1 cellular context compared by ENCODE assay signal in genomic region chr6:158626360-158627167, GRCh38.
A peak's percentile ranks its signal among the peaks of the same experiment; 100 is the strongest.
TF ChIP-seq lines count a peak whose summit lies in the region.

No MANE protein-coding gene starts in this region.

TF ChIP-seq in HEK293, 187 proteins besides CTCF, POLR2A, EP300 and RAD21 (continued from another document and continues in another):
- TF ChIP-seq, protein P1, sequence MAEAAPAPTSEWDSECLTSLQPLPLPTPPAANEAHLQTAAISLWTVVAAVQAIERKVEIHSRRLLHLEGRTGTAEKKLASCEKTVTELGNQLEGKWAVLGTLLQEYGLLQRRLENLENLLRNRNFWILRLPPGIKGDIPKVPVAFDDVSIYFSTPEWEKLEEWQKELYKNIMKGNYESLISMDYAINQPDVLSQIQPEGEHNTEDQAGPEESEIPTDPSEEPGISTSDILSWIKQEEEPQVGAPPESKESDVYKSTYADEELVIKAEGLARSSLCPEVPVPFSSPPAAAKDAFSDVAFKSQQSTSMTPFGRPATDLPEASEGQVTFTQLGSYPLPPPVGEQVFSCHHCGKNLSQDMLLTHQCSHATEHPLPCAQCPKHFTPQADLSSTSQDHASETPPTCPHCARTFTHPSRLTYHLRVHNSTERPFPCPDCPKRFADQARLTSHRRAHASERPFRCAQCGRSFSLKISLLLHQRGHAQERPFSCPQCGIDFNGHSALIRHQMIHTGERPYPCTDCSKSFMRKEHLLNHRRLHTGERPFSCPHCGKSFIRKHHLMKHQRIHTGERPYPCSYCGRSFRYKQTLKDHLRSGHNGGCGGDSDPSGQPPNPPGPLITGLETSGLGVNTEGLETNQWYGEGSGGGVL (tag by site-specific recombination; IDR thresholded peaks at IDR 0.05) = peak; percentile 29; the same call in 1 of the 2 replicates
- TF ChIP-seq ZNF433 (tag by site-specific recombination; IDR thresholded peaks at IDR 0.05; ENCODE audit: low read depth) (no peak), ZNF23 (tag by site-specific recombination; IDR thresholded peaks at IDR 0.05; ENCODE audit: borderline replicate concordance) (no peak), ZNF626 (tag by site-specific recombination; IDR thresholded peaks at IDR 0.05) (no peak), PATZ1 (tag by site-specific recombination; IDR thresholded peaks at IDR 0.05) (no peak), ZFP3 (tag by site-specific recombination; IDR thresholded peaks at IDR 0.05; ENCODE audit: low read depth) (no peak), GLIS2 (tag by site-specific recombination; IDR thresholded peaks at IDR 0.05) (no peak), ZNF324 (tag by site-specific recombination; IDR thresholded peaks at IDR 0.05) (no peak), INSM2 (tag by site-specific recombination; IDR thresholded peaks at IDR 0.05) (no peak), ZNF501 (tag by site-specific recombination; IDR thresholded peaks at IDR 0.05) (no peak), KLF17 (tag by site-specific recombination; IDR thresholded peaks at IDR 0.05) (peak; percentile 78), HOXA7 (CRISPR knock-in tag; IDR thresholded peaks at IDR 0.05; ENCODE audit: borderline replicate concordance) (no peak), SP2 (tag by site-specific recombination; IDR thresholded peaks at IDR 0.05) (no peak), OVOL3 (tag by site-specific recombination; IDR thresholded peaks at IDR 0.05) (no peak), ZNF121 (tag by site-specific recombination; IDR thresholded peaks at IDR 0.05) (no peak), GFI1B (tag by site-specific recombination; IDR thresholded peaks at IDR 0.05) (no peak), PRDM1 (tag by site-specific recombination; IDR thresholded peaks at IDR 0.05) (peak; percentile 100), ZNF211 (tag by site-specific recombination; IDR thresholded peaks at IDR 0.05; ENCODE audit: low read depth) (no peak), PRDM4 (tag by site-specific recombination; IDR thresholded peaks at IDR 0.05) (no peak), ZNF658 (tag by site-specific recombination; IDR thresholded peaks at IDR 0.05) (0 out of 2 replicates have a peak, but pooled peaks have one; percentile 43), ZNF157 (tag by site-specific recombination; IDR thresholded peaks at IDR 0.05) (no peak), ZNF416 (tag by site-specific recombination; IDR thresholded peaks at IDR 0.05) (no peak), SP3 (tag by site-specific recombination; IDR thresholded peaks at IDR 0.05) (no peak), SCRT1 (tag by site-specific recombination; IDR thresholded peaks at IDR 0.05; ENCODE audit: borderline replicate concordance) (no peak), ZBTB11 (tag by site-specific recombination; conservative IDR thresholded peaks at IDR 0.05; ENCODE audit: low read depth) (no peak), MYNN (tag by site-specific recombination; IDR thresholded peaks at IDR 0.05; ENCODE audit: borderline replicate concordance) (no peak; the same call in 1 of the 2 replicates), ZNF677 (tag by site-specific recombination; IDR thresholded peaks at IDR 0.05) (no peak), ZNF530 (tag by site-specific recombination; IDR thresholded peaks at IDR 0.05; ENCODE audit: low read depth) (no peak), ZNF114 (tag by site-specific recombination; IDR thresholded peaks at IDR 0.05) (no peak), ZNF670 (tag by site-specific recombination; IDR thresholded peaks at IDR 0.05; ENCODE audit: low read depth) (no peak), ZNF548 (tag by site-specific recombination; IDR thresholded peaks at IDR 0.05) (no peak), SCRT2 (tag by site-specific recombination; IDR thresholded peaks at IDR 0.05) (no peak), KLF7 (tag by site-specific recombination; IDR thresholded peaks at IDR 0.05; ENCODE audit: borderline replicate concordance) (no peak), MZF1 (tag by site-specific recombination; IDR thresholded peaks at IDR 0.05; ENCODE audit: borderline replicate concordance) (no peak), ZNF571 (tag by site-specific recombination; IDR thresholded peaks at IDR 0.05) (no peak; the same call in 1 of the 2 replicates), GLIS1 (tag by site-specific recombination; IDR thresholded peaks at IDR 0.05) (no peak), ZNF423 (tag by site-specific recombination; IDR thresholded peaks at IDR 0.05) (no peak), ZEB2 (tag by site-specific recombination; IDR thresholded peaks at IDR 0.05) (no peak), ZNF18 (tag by site-specific recombination; IDR thresholded peaks at IDR 0.05) (peak; percentile 63), SP7 (tag by site-specific recombination; IDR thresholded peaks at IDR 0.05) (no peak), ZNF610 (tag by site-specific recombination; IDR thresholded peaks at IDR 0.05; ENCODE audit: borderline replicate concordance) (no peak), ZNF426 (tag by site-specific recombination; IDR thresholded peaks at IDR 0.05) (no peak), ZNF510 (tag by site-specific recombination; IDR thresholded peaks at IDR 0.05; ENCODE audit: insufficient replicate concordance) (no peak), SALL2 (tag by site-specific recombination; IDR thresholded peaks at IDR 0.05; ENCODE audit: borderline replicate concordance) (no peak), ZNF596 (tag by site-specific recombination; IDR thresholded peaks at IDR 0.05) (no peak), TCF7L2 (IDR thresholded peaks at IDR 0.05; ENCODE audit: borderline replicate concordance, low read depth, low read length) (no peak)
- TF ChIP-seq, protein P2, sequence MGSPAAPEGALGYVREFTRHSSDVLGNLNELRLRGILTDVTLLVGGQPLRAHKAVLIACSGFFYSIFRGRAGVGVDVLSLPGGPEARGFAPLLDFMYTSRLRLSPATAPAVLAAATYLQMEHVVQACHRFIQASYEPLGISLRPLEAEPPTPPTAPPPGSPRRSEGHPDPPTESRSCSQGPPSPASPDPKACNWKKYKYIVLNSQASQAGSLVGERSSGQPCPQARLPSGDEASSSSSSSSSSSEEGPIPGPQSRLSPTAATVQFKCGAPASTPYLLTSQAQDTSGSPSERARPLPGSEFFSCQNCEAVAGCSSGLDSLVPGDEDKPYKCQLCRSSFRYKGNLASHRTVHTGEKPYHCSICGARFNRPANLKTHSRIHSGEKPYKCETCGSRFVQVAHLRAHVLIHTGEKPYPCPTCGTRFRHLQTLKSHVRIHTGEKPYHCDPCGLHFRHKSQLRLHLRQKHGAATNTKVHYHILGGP (tag by site-specific recombination; IDR thresholded peaks at IDR 0.05) = peak; percentile 40; the same call in 1 of the 2 replicates
- TF ChIP-seq, protein P3, sequence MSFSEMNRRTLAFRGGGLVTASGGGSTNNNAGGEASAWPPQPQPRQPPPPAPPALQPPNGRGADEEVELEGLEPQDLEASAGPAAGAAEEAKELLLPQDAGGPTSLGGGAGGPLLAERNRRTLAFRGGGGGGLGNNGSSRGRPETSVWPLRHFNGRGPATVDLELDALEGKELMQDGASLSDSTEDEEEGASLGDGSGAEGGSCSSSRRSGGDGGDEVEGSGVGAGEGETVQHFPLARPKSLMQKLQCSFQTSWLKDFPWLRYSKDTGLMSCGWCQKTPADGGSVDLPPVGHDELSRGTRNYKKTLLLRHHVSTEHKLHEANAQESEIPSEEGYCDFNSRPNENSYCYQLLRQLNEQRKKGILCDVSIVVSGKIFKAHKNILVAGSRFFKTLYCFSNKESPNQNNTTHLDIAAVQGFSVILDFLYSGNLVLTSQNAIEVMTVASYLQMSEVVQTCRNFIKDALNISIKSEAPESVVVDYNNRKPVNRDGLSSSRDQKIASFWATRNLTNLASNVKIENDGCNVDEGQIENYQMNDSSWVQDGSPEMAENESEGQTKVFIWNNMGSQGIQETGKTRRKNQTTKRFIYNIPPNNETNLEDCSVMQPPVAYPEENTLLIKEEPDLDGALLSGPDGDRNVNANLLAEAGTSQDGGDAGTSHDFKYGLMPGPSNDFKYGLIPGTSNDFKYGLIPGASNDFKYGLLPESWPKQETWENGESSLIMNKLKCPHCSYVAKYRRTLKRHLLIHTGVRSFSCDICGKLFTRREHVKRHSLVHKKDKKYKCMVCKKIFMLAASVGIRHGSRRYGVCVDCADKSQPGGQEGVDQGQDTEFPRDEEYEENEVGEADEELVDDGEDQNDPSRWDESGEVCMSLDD (tag by site-specific recombination; IDR thresholded peaks at IDR 0.05) = no peak
